Comparison of ENCODE assay signal across 12 cellular contexts in genomic region chr5:76351577-76351976, GRCh38. TPM values are rescaled to one million over a fixed set of nuclear protein-coding genes. Genes with fewer than 3 reads are reported as not detected.
DNase-seq lines count a peak whose midpoint lies in the region; ATAC-seq and TF ChIP-seq lines count a peak whose summit lies in the region.
"Had no signal": no experiment of that assay in that cellular context is flagged by ENCODE, and none has a peak within 500 bp of the region (broad histone marks: within the 10 kb centered on the region; RNA-seq: fewer than 3 reads in every experiment).

No MANE protein-coding gene starts in this region.

- H3K9me3 Mint-ChIP-seq in stimulated activated naive B cell treated with anti-CD40 and anti-IgM and Interleukin-4, amounts not matched to agents 10 μg/mL and 1 μg/mL and 100 μg/mL, for 72 hours: no peaks in the 10 kb centered on the region
- no peaks in the 10 kb centered on the region for H3K9me3 Mint-ChIP-seq in Calu3 (ENCODE audit: low read depth, unreplicated experiment)
- H3K9me3 Mint-ChIP-seq: dendritic cell treated with granulocyte-macrophage colony-stimulating factor and Interleukin-4, amounts not matched to agents 40 ng/mL and 50 ng/mL, for 4 days had no signal

- H3K27me3 ChIP-seq in right cardiac atrium (ENCODE audit: control insufficient read depth, insufficient read depth): no peaks in the 10 kb centered on the region

- H3K9me3 ChIP-seq in right cardiac atrium (ENCODE audit: control insufficient read depth, low read length): no peaks in the 10 kb centered on the region

- H3K4me3 ChIP-seq in right cardiac atrium (ENCODE audit: low read length): no peak overlapping the region

- CTCF ChIA-PET in Calu3 (lab: Charles Lee): interaction anchor here (1.0 to 1.1 kb wide), 2 partner anchors 10 to 21 kb away, joined by 4 to 8 read pairs; no protein-coding TSS in a partner anchor

- H3K27me3 Mint-ChIP-seq in stimulated activated naive B cell treated with anti-CD40 and anti-IgM and Interleukin-4, amounts not matched to agents 10 μg/mL and 1 μg/mL and 100 μg/mL, for 72 hours: peaks cover 0 to 3% of the 10 kb centered on the region in 2 donors
- H3K27me3 Mint-ChIP-seq in Calu3 (ENCODE audit: unreplicated experiment): no peaks in the 10 kb centered on the region
- H3K27me3 Mint-ChIP-seq: dendritic cell treated with granulocyte-macrophage colony-stimulating factor and Interleukin-4, amounts not matched to agents 40 ng/mL and 50 ng/mL, for 4 days had no signal

- intact Hi-C loops in Calu3 (cut with micrococcal nuclease; ENCODE audit: unreplicated experiment) (no loop called here), right cardiac atrium (cut with DNase I) (no loop called here)

- no peaks in the 10 kb centered on the region for H3K36me3 Mint-ChIP-seq in stimulated activated naive B cell treated with anti-CD40 and anti-IgM and Interleukin-4, amounts not matched to agents 10 μg/mL and 1 μg/mL and 100 μg/mL, for 72 hours
- H3K36me3 Mint-ChIP-seq in Calu3 (ENCODE audit: insufficient read depth, unreplicated experiment): no peaks in the 10 kb centered on the region

- H3K27ac ChIP-seq in right cardiac atrium (ENCODE audit: low read length): no peak overlapping the region

- H3K4me1 Mint-ChIP-seq in stimulated activated naive B cell treated with anti-CD40 and anti-IgM and Interleukin-4, amounts not matched to agents 10 μg/mL and 1 μg/mL and 100 μg/mL, for 72 hours: peaks cover 4 to 17% of the 10 kb centered on the region in 2 donors
- no peaks in the 10 kb centered on the region for H3K4me1 Mint-ChIP-seq in Calu3 (ENCODE audit: low read depth, unreplicated experiment)

- no peaks in the 10 kb centered on the region for H3K4me1 ChIP-seq in right cardiac atrium (ENCODE audit: control insufficient read depth, insufficient read depth, low read length)

- ATAC-seq in GM19043 (IDR thresholded peaks at IDR 0.05; ENCODE audit: low read depth, unreplicated experiment) (peak; percentile 100), HG02588 (IDR thresholded peaks at IDR 0.05; ENCODE audit: unreplicated experiment) (peak; percentile 98), HG03378 (IDR thresholded peaks at IDR 0.05; ENCODE audit: unreplicated experiment) (peak; percentile 99), right cardiac atrium (no peak)
- peak; percentile 100 for ATAC-seq in stimulated activated naive B cell treated with anti-CD40 and anti-IgM and Interleukin-4, amounts not matched to agents 10 μg/mL and 1 μg/mL and 100 μg/mL, for 72 hours (replicated peaks)
- ATAC-seq: PC-3 had no signal

- WGBS in right cardiac atrium: 83% methylated on average over 8 of the region's 8 CpGs

- BruUV-seq in Calu3 (replicated peaks; lab: Mats Ljungman, UMichigan): no TSS peak

- peak overlapping the region; percentile 85 for H3K27ac Mint-ChIP-seq in stimulated activated naive B cell treated with anti-CD40 and anti-IgM and Interleukin-4, amounts not matched to agents 10 μg/mL and 1 μg/mL and 100 μg/mL, for 72 hours
- no peak overlapping the region for H3K27ac Mint-ChIP-seq in Calu3 (ENCODE audit: unreplicated experiment)
- H3K27ac Mint-ChIP-seq: dendritic cell treated with granulocyte-macrophage colony-stimulating factor and Interleukin-4, amounts not matched to agents 40 ng/mL and 50 ng/mL, for 4 days had no signal

- no peak overlapping the region for H3K4me3 Mint-ChIP-seq in stimulated activated naive B cell treated with anti-CD40 and anti-IgM and Interleukin-4, amounts not matched to agents 10 μg/mL and 1 μg/mL and 100 μg/mL, for 72 hours
- no peak overlapping the region for H3K4me3 Mint-ChIP-seq in Calu3 (ENCODE audit: low read depth, unreplicated experiment)
- H3K4me3 Mint-ChIP-seq: dendritic cell treated with granulocyte-macrophage colony-stimulating factor and Interleukin-4, amounts not matched to agents 40 ng/mL and 50 ng/mL, for 4 days had no signal

- TF ChIP-seq CTCF in Calu3 (IDR thresholded peaks at IDR 0.05; ENCODE audit: unreplicated experiment): no peak

- DNase-seq in stimulated activated naive B cell treated with anti-CD40 and anti-IgM and Interleukin-4, amounts not matched to agents 10 μg/mL and 1 μg/mL and 100 μg/mL, for 72 hours: peak; percentile 48
- DNase-seq in Calu3 (no peak), AML-193 (lab: John Stamatoyannopoulos, UW) (no peak), right cardiac atrium (no peak)
- DNase-seq: activated gamma-delta T cell, EL, NCI-H1694, PC-3 had no signal

RNA-seq across cellular contexts. Expression of gene IQGAP2, which starts 51.5 kb away (rescaled TPM):
- total RNA-seq in Calu3 (2022) (13.4 and 25.0 TPM in 2 replicates), right cardiac atrium (1 to 10 TPM; 5.2 to 9.2 (median 6.3) TPM)
- polyA plus RNA-seq in right cardiac atrium: 3.0 TPM
- total RNA-seq: PC-3 had no signal

Comparison
In these comparisons a context has a peak if more than half of its experiments do, and no peak if none do; other contexts are left out.
1. ATAC-seq: peak in GM19043 (single experiment), HG02588 (single experiment), HG03378 (single experiment) and stimulated activated naive B cell treated with anti-CD40 and anti-IgM and Interleukin-4, amounts not matched to agents 10 μg/mL and 1 μg/mL and 100 μg/mL, for 72 hours (2 of 2); none in right cardiac atrium (0 of 2).